7 cellular contexts compared by ENCODE assay signal in genomic region chr15:40323953-40324937, GRCh38. TPM values are rescaled to one million over a fixed set of nuclear protein-coding genes. Genes with fewer than 3 reads are reported as not detected.
DNase-seq lines count a peak whose midpoint lies in the region; ATAC-seq lines count a peak whose summit lies in the region.
"Had no signal": no experiment of that assay in that cellular context is flagged by ENCODE, and none has a peak within 500 bp of the region (broad histone marks: within the 10 kb centered on the region; RNA-seq: fewer than 3 reads in every experiment).

No MANE protein-coding gene starts in this region.

- H3K36me3 Mint-ChIP-seq in activated naive CD8-positive, alpha-beta T cell treated with anti-CD3 and anti-CD28 coated beads for 36 hours = peaks cover 12% of the 10 kb centered on the region

- H3K27ac Mint-ChIP-seq in activated naive CD8-positive, alpha-beta T cell treated with anti-CD3 and anti-CD28 coated beads for 36 hours = no peak overlapping the region

- no peaks in the 10 kb centered on the region for H3K27me3 Mint-ChIP-seq in activated naive CD8-positive, alpha-beta T cell treated with anti-CD3 and anti-CD28 coated beads for 36 hours

- H3K9me3 ChIP-seq in mesodermal cell (ENCODE audit: control insufficient read depth, low read length) = no peaks in the 10 kb centered on the region

- H3K36me3 ChIP-seq in mesodermal cell (ENCODE audit: control insufficient read depth, insufficient read depth, low read length) = no peaks in the 10 kb centered on the region

- WGBS in mesodermal cell (ENCODE audit: insufficient coverage in 2 of 2), 2 experiments = 0% methylated on average over 68 to 87 of the region's 101 CpGs

- peaks cover 28% of the 10 kb centered on the region for H3K4me1 Mint-ChIP-seq in activated naive CD8-positive, alpha-beta T cell treated with anti-CD3 and anti-CD28 coated beads for 36 hours

- peak overlapping the region; percentile 71 for H3K4me3 Mint-ChIP-seq in activated naive CD8-positive, alpha-beta T cell treated with anti-CD3 and anti-CD28 coated beads for 36 hours

- DNase-seq in COLO668 (lab: John Stamatoyannopoulos, UW; ENCODE audit: unreplicated experiment) = peak; percentile 51
- peak; percentile 43 for DNase-seq in activated naive CD8-positive, alpha-beta T cell treated with anti-CD3 and anti-CD28 coated beads for 36 hours
- DNase-seq in NCI-H1048 (lab: John Stamatoyannopoulos, UW) = no peak
- no peak for DNase-seq in effector CD4-positive, alpha-beta T cell

- no peak overlapping the region for H3K27ac ChIP-seq in mesodermal cell (ENCODE audit: low read depth, low read length, severe bottlenecking)

- H3K9me3 Mint-ChIP-seq in activated naive CD8-positive, alpha-beta T cell treated with anti-CD3 and anti-CD28 coated beads for 36 hours = no peaks in the 10 kb centered on the region

- peak; percentile 6 for ATAC-seq in HG02763 (IDR thresholded peaks at IDR 0.05; ENCODE audit: unreplicated experiment)

- peak overlapping the region; percentile 63 for H3K4me3 ChIP-seq in mesodermal cell (ENCODE audit: extremely low read depth, insufficient read depth, low read length, poor library complexity, severe bottlenecking)

- H3K4me1 ChIP-seq in mesodermal cell (ENCODE audit: control insufficient read depth, insufficient read depth, low read length, poor library complexity, severe bottlenecking) = peaks cover 55% of the 10 kb centered on the region

RNA-seq across cellular contexts. Expression of gene INAFM2, which starts 0.8 kb away (rescaled TPM):
- 10 to 100 TPM; 13.5 to 15.5 TPM for total RNA-seq in activated naive CD8-positive, alpha-beta T cell treated with anti-CD3 and anti-CD28 coated beads for 36 hours
- 23.6 TPM for polyA plus RNA-seq in mesodermal cell (2013, experiment 1 of 2)
- 24.0 TPM for polyA plus RNA-seq in mesodermal cell (2013, experiment 2 of 2)

RNA-seq across cellular contexts. Expression of gene CCDC9B, which starts 16.5 kb away (rescaled TPM):
- under 1 TPM; 0.24 to 0.62 TPM for total RNA-seq in activated naive CD8-positive, alpha-beta T cell treated with anti-CD3 and anti-CD28 coated beads for 36 hours
- polyA plus RNA-seq in mesodermal cell (2013, experiment 1 of 2) = 0.48 TPM
- 0.46 TPM for polyA plus RNA-seq in mesodermal cell (2013, experiment 2 of 2)

RNA-seq across cellular contexts. Expression of gene PLCB2, which starts 16.5 kb away (rescaled TPM):
- total RNA-seq in activated naive CD8-positive, alpha-beta T cell treated with anti-CD3 and anti-CD28 coated beads for 36 hours = 10 to 100 TPM; 40.8 to 43.6 TPM
- 32.5 TPM for polyA plus RNA-seq in mesodermal cell (2013, experiment 1 of 2)
- polyA plus RNA-seq in mesodermal cell (2013, experiment 2 of 2) = 19.1 TPM

RNA-seq across cellular contexts. Expression of gene PHGR1, which starts 26.6 kb away (rescaled TPM):
- not detected for total RNA-seq in activated naive CD8-positive, alpha-beta T cell treated with anti-CD3 and anti-CD28 coated beads for 36 hours
- polyA plus RNA-seq in mesodermal cell (2013, experiment 1 of 2) = not detected
- polyA plus RNA-seq in mesodermal cell (2013, experiment 2 of 2) = not detected
- total RNA-seq: RPMI7951 had no signal

RNA-seq across cellular contexts. Expression of gene DISP2, which starts 33.8 kb away (rescaled TPM):
- total RNA-seq in activated naive CD8-positive, alpha-beta T cell treated with anti-CD3 and anti-CD28 coated beads for 36 hours = under 1 TPM; 0.08 to 0.14 TPM
- polyA plus RNA-seq in mesodermal cell (2013, experiment 1 of 2) = 0.77 TPM
- polyA plus RNA-seq in mesodermal cell (2013, experiment 2 of 2) = 1.8 TPM

Comparison
In these comparisons a context has a peak if more than half of its experiments do, and no peak if none do; other contexts are left out.
1. DNase-seq: peak in COLO668 (single experiment) and activated naive CD8-positive, alpha-beta T cell treated with anti-CD3 and anti-CD28 coated beads for 36 hours (single experiment); none in NCI-H1048 (single experiment) and effector CD4-positive, alpha-beta T cell (single experiment).